In the genomic region with DNA sequence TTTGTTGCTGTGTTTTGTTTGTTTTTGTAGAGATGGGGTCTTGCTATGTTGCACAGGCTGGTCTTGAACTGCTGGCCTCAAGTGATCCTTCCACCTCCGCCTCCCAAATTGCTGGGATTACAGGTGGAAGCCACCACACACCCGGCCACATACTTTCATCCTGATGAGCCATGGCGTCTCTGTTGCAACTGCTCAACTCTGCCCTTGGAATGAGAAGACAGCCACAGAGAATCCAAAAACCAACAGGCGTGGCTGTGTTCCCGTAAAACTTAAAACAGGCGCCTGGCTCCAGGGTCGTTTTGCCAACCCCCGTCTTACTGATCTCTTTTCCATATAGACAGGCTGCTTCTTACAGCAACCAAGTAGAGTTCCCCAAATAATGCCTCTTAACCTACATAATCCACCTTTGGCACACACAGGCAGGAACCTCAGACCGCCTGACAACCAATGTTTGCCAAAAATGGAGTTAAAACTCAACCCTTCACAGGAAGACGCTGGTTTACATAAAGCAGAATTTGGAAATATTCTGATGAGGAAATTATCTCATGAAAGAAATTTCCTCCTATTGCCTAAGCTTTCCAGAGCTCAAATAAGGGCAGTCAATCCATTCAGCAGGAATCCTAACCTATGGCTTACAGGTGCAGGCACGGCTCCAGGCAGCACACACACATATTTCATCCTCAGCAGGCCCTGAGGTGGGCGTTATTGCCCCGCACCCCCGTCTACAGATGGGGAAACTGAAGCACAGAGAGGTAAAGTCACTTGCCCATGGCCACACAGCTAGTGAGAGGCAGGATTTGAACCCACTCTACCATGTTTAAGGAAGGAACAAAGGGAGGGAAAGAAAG, we compare ENCODE assay signal across 14 cellular contexts. TPM values are rescaled to one million over a fixed set of nuclear protein-coding genes. Genes with fewer than 3 reads are reported as not detected.
DNase-seq lines count a peak whose midpoint lies in the region; ATAC-seq and TF ChIP-seq lines count a peak whose summit lies in the region.
"Had no signal": no experiment of that assay in that cellular context is flagged by ENCODE, and none has a peak within 500 bp of the region (broad histone marks: within the 10 kb centered on the region; RNA-seq: fewer than 3 reads in every experiment).

No MANE protein-coding gene starts in this region.

- H3K4me3 ChIP-seq in left ventricle myocardium inferior (no peak overlapping the region), esophagus (ENCODE audit: low read depth in 1 of 2, low read length in 2 of 2) (no peak overlapping the region), mucosa of rectum (ENCODE audit: low read length in 2 of 2) (no peak overlapping the region), urinary bladder (ENCODE audit: low read depth, low read length) (no peak overlapping the region), aorta (ENCODE audit: low read length in 2 of 2) (no peak overlapping the region)
- H3K4me3 ChIP-seq: SJSA1 had no signal

- H3K4me1 ChIP-seq in left ventricle myocardium inferior, result peaks cover 45% of the 10 kb centered on the region
- no peaks in the 10 kb centered on the region for H3K4me1 ChIP-seq in esophagus (ENCODE audit: control insufficient read depth in 2 of 2, insufficient read depth in 2 of 2, low read length in 1 of 2)
- no peaks in the 10 kb centered on the region for H3K4me1 ChIP-seq in mucosa of rectum (ENCODE audit: control insufficient read depth in 2 of 2, insufficient read depth in 2 of 2, low read length in 2 of 2)
- H3K4me1 ChIP-seq in urinary bladder (ENCODE audit: insufficient read depth), result no peaks in the 10 kb centered on the region
- H3K4me1 ChIP-seq in aorta (ENCODE audit: control insufficient read depth in 1 of 2, insufficient read depth in 2 of 2, low read length in 2 of 2), result no peaks in the 10 kb centered on the region

- no peaks in the 10 kb centered on the region for H3K27me3 ChIP-seq in left ventricle myocardium inferior (ENCODE audit: low read depth)
- H3K27me3 ChIP-seq in esophagus (ENCODE audit: control insufficient read depth in 1 of 2, insufficient read depth in 2 of 2, low read length in 2 of 2), result no peaks in the 10 kb centered on the region
- no peaks in the 10 kb centered on the region for H3K27me3 ChIP-seq in mucosa of rectum (ENCODE audit: control insufficient read depth in 2 of 2, insufficient read depth in 2 of 2, low read length in 2 of 2)
- H3K27me3 ChIP-seq in aorta (ENCODE audit: control insufficient read depth in 1 of 2, insufficient read depth in 2 of 2, low read length in 1 of 2), result no peaks in the 10 kb centered on the region
- H3K27me3 ChIP-seq: SJSA1 had no signal

- H3K36me3 ChIP-seq in left ventricle myocardium inferior (peaks cover 73% of the 10 kb centered on the region), esophagus (ENCODE audit: control insufficient read depth in 2 of 2, insufficient read depth in 2 of 2, low read length in 1 of 2) (peaks cover 0 to 16% of the 10 kb centered on the region in 2 donors), mucosa of rectum (ENCODE audit: control insufficient read depth in 2 of 2, insufficient read depth in 2 of 2, low read length in 2 of 2) (peaks cover 56 to 71% of the 10 kb centered on the region in 2 donors), urinary bladder (ENCODE audit: insufficient read depth) (peaks cover 8% of the 10 kb centered on the region), aorta (ENCODE audit: control insufficient read depth in 1 of 2, insufficient read depth in 2 of 2, low read length in 1 of 2) (peaks cover 9 to 14% of the 10 kb centered on the region in 2 donors)

- intact Hi-C loops in left ventricle myocardium inferior (cut with micrococcal nuclease), result no loop called here
- intact Hi-C loops in Right ventricle myocardium inferior (cut with DNase I), result no loop called here
- intact Hi-C loops in aorta (cut with DNase I), result no loop called here

- 48 to 57% methylated on average over 14 of the region's 14 CpGs for WGBS in esophagus, 2 donors
- 42% methylated on average over 14 of the region's 14 CpGs for WGBS in urinary bladder
- WGBS in aorta, 2 donors, result 86 to 87% methylated on average over 14 of the region's 14 CpGs

- H3K9ac ChIP-seq in mucosa of rectum (ENCODE audit: low read depth in 1 of 2, low read length in 2 of 2), result no peak overlapping the region

- TF ChIP-seq CTCF in left ventricle myocardium inferior (IDR thresholded peaks at IDR 0.05; ENCODE audit: borderline replicate concordance), result no peak

- DNase-seq in left ventricle myocardium inferior, result no peak
- no peak for DNase-seq in Right ventricle myocardium inferior (ENCODE audit: missing footprints)
- no peak for DNase-seq in central memory CD4-positive, alpha-beta T cell
- DNase-seq in aorta, result no peak
- DNase-seq: activated CD8-positive, alpha-beta T cell treated with anti-CD3 and anti-CD28 coated beads, Interleukin-2, amount 10 ng/mL, durations not matched to agents 7 days and 5 days; activated gamma-delta T cell treated with Interleukin-2 at 50 U/mL for 16 hours; islet precursor cell; MV-4-11; stimulated activated CD4-positive, alpha-beta T cell treated with anti-CD3 and anti-CD28 coated beads, Interleukin-2, amount 100 ng/mL, for 24 hours had no signal

- H3K27ac ChIP-seq in left ventricle myocardium inferior (replicated peaks) (peak overlapping the region; percentile 60), esophagus (ENCODE audit: low read depth in 2 of 2, low read length in 1 of 2) (peak overlapping the region; percentile 52 to 78), mucosa of rectum (ENCODE audit: low read depth in 2 of 2, low read length in 2 of 2) (peak overlapping the region; percentile 48 to 51), urinary bladder (ENCODE audit: low read depth) (peak overlapping the region; percentile 86), aorta (ENCODE audit: low read depth in 1 of 2, low read length in 2 of 2) (no peak overlapping the region)
- H3K27ac ChIP-seq: SJSA1 had no signal

- H3K9me3 ChIP-seq in left ventricle myocardium inferior (replicated peaks) (peaks cover 9% of the 10 kb centered on the region), esophagus (ENCODE audit: control insufficient read depth in 2 of 2, insufficient read depth in 1 of 2, low read depth in 1 of 2, low read length in 1 of 2) (peaks cover 0 to 1% of the 10 kb centered on the region in 2 donors), mucosa of rectum (ENCODE audit: control insufficient read depth in 2 of 2, low read length in 2 of 2) (no peaks in the 10 kb centered on the region), aorta (ENCODE audit: control insufficient read depth, low read length) (peaks cover under 1% of the 10 kb centered on the region)

- ATAC-seq in Right ventricle myocardium inferior (no peak), HG03571 (IDR thresholded peaks at IDR 0.05; ENCODE audit: unreplicated experiment) (no peak), aorta (ENCODE audit: low FRiP score) (no peak)
- ATAC-seq: activated CD8-positive, alpha-beta T cell treated with anti-CD3 and anti-CD28 coated beads, Interleukin-2, amount 10 ng/mL, durations not matched to agents 7 days and 5 days had no signal

RNA-seq across cellular contexts. Expression of a gene that starts 35.8 kb away (rescaled TPM):
- total RNA-seq in left ventricle myocardium inferior (55.6 TPM), Right ventricle myocardium inferior (78.4 TPM), urinary bladder (69.7 TPM), aorta (100 to 1,000 TPM; 145 to 157 TPM)
- polyA plus RNA-seq in esophagus (10 to 100 TPM; 10.9 to 28.7 TPM), urinary bladder (120 TPM), aorta (100 to 1,000 TPM in 1 of 2 donors, 10 to 100 TPM in 1; 83.1 to 137 TPM)

Comparison
In these comparisons a context has a peak if more than half of its experiments do, and no peak if none do; other contexts are left out.
1. H3K27ac ChIP-seq: peak in left ventricle myocardium inferior (single experiment), esophagus (2 of 2), mucosa of rectum (2 of 2) and urinary bladder (single experiment); none in aorta (0 of 2).